8 cellular contexts compared by ENCODE assay signal in genomic region chr9:123927625-123928308, GRCh38. TPM values are rescaled to one million over a fixed set of nuclear protein-coding genes. Genes with fewer than 3 reads are reported as not detected.
DNase-seq lines count a peak whose midpoint lies in the region; ATAC-seq, FAIRE-seq and TF ChIP-seq lines count a peak whose summit lies in the region.

No MANE protein-coding gene starts in this region.

- H3K9me3 Mint-ChIP-seq in central memory CD8-positive, alpha-beta T cell = no peaks in the 10 kb centered on the region
- peaks cover 7% of the 10 kb centered on the region for H3K9me3 Mint-ChIP-seq in neural crest cell

- DNase-seq in NB4 (ENCODE audit: low read depth) (peak; percentile 84), neural crest cell (ENCODE audit: low read depth, low spot score) (no peak), putamen (ENCODE audit: low spot score) (no peak), omental fat pad (ENCODE audit: low spot score) (no peak), SHP77 (lab: John Stamatoyannopoulos, UW) (no peak), RCC 7860 (ENCODE audit: low spot score) (no peak)
- no peak for DNase-seq in central memory CD8-positive, alpha-beta T cell (ENCODE audit: low spot score in 2 of 2)

- ATAC-seq in central memory CD8-positive, alpha-beta T cell (replicated peaks; ENCODE audit: extremely low read depth, poor library complexity, severe bottlenecking) = no peak
- no peak for ATAC-seq in omental fat pad (ENCODE audit: low FRiP score)

- peaks cover 6% of the 10 kb centered on the region for H3K36me3 Mint-ChIP-seq in central memory CD8-positive, alpha-beta T cell (ENCODE audit: insufficient read depth)
- peaks cover 10% of the 10 kb centered on the region for H3K36me3 Mint-ChIP-seq in neural crest cell (ENCODE audit: low read depth)

- TF ChIP-seq CTCF in NB4 (IDR thresholded peaks at IDR 0.05; ENCODE audit: low read depth, low read length) (no peak), neural crest cell (conservative IDR thresholded peaks at IDR 0.05) (no peak), omental fat pad (IDR thresholded peaks at IDR 0.05) (no peak)

- no peaks in the 10 kb centered on the region for H3K27me3 Mint-ChIP-seq in central memory CD8-positive, alpha-beta T cell
- H3K27me3 Mint-ChIP-seq in neural crest cell (ENCODE audit: low read depth) = peaks cover 31% of the 10 kb centered on the region

- peak overlapping the region; percentile 50 for H3K27ac Mint-ChIP-seq in central memory CD8-positive, alpha-beta T cell (ENCODE audit: low read depth)
- H3K27ac Mint-ChIP-seq in neural crest cell (ENCODE audit: unreplicated experiment) = no peak overlapping the region

- no peak for FAIRE-seq in RCC 7860 (lab: Jason Lieb, UNC)

- H3K4me3 Mint-ChIP-seq in central memory CD8-positive, alpha-beta T cell = peak overlapping the region; percentile 86
- peak overlapping the region; percentile 72 for H3K4me3 Mint-ChIP-seq in neural crest cell

- H3K4me3 ChIP-seq in GM08714 (ENCODE audit: low read length) = peak overlapping the region; percentile 87
- peak overlapping the region; percentile 94 for H3K4me3 ChIP-seq in NB4 (ENCODE audit: low read depth, low read length)

- peaks cover 27% of the 10 kb centered on the region for H3K4me1 Mint-ChIP-seq in central memory CD8-positive, alpha-beta T cell
- H3K4me1 Mint-ChIP-seq in neural crest cell = peaks cover 25% of the 10 kb centered on the region

- no peak for TF ChIP-seq POLR2A in NB4 (IDR thresholded peaks at IDR 0.05; ENCODE audit: extremely low read depth, insufficient read length)

RNA-seq across cellular contexts. Expression of gene DENND1A, which starts 2.2 kb away (rescaled TPM):
- total RNA-seq in neural crest cell (17.8 and 21.9 TPM in 2 replicates), omental fat pad (10 to 100 TPM; 15.2 to 22.8 (median 20.7) TPM)
